14 cellular contexts compared by ENCODE assay signal in genomic region chr2:209976698-209977385, GRCh38. TPM values are rescaled to one million over a fixed set of nuclear protein-coding genes. Genes with fewer than 3 reads are reported as not detected.
DNase-seq lines count a peak whose midpoint lies in the region; ATAC-seq and TF ChIP-seq lines count a peak whose summit lies in the region.
"Had no signal": no experiment of that assay in that cellular context is flagged by ENCODE, and none has a peak within 500 bp of the region (broad histone marks: within the 10 kb centered on the region; RNA-seq: fewer than 3 reads in every experiment).

No MANE protein-coding gene starts in this region.

- H3K27ac ChIP-seq in heart right ventricle, result no peak overlapping the region
- no peak overlapping the region for H3K27ac ChIP-seq in psoas muscle

- no peak overlapping the region for H3K27ac Mint-ChIP-seq in mesothelial cell of epicardium
- H3K27ac Mint-ChIP-seq: activated CD8-positive, alpha-beta memory T cell treated with anti-CD3 and anti-CD28 coated beads, Interleukin-2, amount 10 ng/mL, durations not matched to agents 7 days and 5 days; activated naive CD4-positive, alpha-beta T cell treated with anti-CD3 and anti-CD28 coated beads, Interleukin-2, amount 50 U/mL, for 24 hours had no signal

- intact Hi-C loops in heart right ventricle (cut with DNase I) (loop anchor here in 8 of 10 donors (1.0 to 10.0 kb wide), 6 partner anchors 218 to 418 kb away; no protein-coding TSS in a partner anchor), psoas muscle (cut with DNase I) (loop anchor here in 1 of 2 donors (1.0 kb wide), 1 partner anchor 219 kb away; no protein-coding TSS in a partner anchor)

- peak; percentile 64 for ATAC-seq in GM18858 (IDR thresholded peaks at IDR 0.05; ENCODE audit: unreplicated experiment)
- peak; percentile 61 for ATAC-seq in GM21390 (IDR thresholded peaks at IDR 0.05; ENCODE audit: unreplicated experiment)
- peak; percentile 86 for ATAC-seq in HG03064 (IDR thresholded peaks at IDR 0.05; ENCODE audit: low read depth, unreplicated experiment)
- ATAC-seq in heart right ventricle, result no peak
- ATAC-seq in psoas muscle, result no peak
- ATAC-seq: activated CD8-positive, alpha-beta memory T cell treated with anti-CD3 and anti-CD28 coated beads, Interleukin-2, amount 10 ng/mL, durations not matched to agents 7 days and 5 days had no signal

- H3K36me3 Mint-ChIP-seq in mesothelial cell of epicardium, result no peaks in the 10 kb centered on the region
- H3K36me3 Mint-ChIP-seq: activated CD8-positive, alpha-beta memory T cell treated with anti-CD3 and anti-CD28 coated beads, Interleukin-2, amount 10 ng/mL, durations not matched to agents 7 days and 5 days; activated naive CD4-positive, alpha-beta T cell treated with anti-CD3 and anti-CD28 coated beads, Interleukin-2, amount 50 U/mL, for 24 hours had no signal

- H3K9me3 ChIP-seq in heart right ventricle (no peaks in the 10 kb centered on the region), psoas muscle (no peaks in the 10 kb centered on the region)

- peaks cover 10% of the 10 kb centered on the region for H3K27me3 Mint-ChIP-seq in mesothelial cell of epicardium (ENCODE audit: low read depth)

- H3K27me3 ChIP-seq in heart right ventricle (peaks cover 0 to 11% (median 0%) of the 10 kb centered on the region in 7 donors), psoas muscle (ENCODE audit: insufficient read depth in 3 of 3, low read length in 2 of 3) (no peaks in the 10 kb centered on the region)

- H3K4me3 ChIP-seq in heart right ventricle (no peak overlapping the region), psoas muscle (no peak overlapping the region)

- H3K4me1 ChIP-seq in heart right ventricle (no peaks in the 10 kb centered on the region), psoas muscle (no peaks in the 10 kb centered on the region)

- no peak overlapping the region for H3K4me3 Mint-ChIP-seq in mesothelial cell of epicardium
- H3K4me3 Mint-ChIP-seq: activated CD8-positive, alpha-beta memory T cell treated with anti-CD3 and anti-CD28 coated beads, Interleukin-2, amount 10 ng/mL, durations not matched to agents 7 days and 5 days; activated naive CD4-positive, alpha-beta T cell treated with anti-CD3 and anti-CD28 coated beads, Interleukin-2, amount 50 U/mL, for 24 hours had no signal

- TF ChIP-seq CTCF in mesothelial cell of epicardium (IDR thresholded peaks at IDR 0.05; ENCODE audit: unreplicated experiment) (no peak), heart right ventricle (IDR thresholded peaks at IDR 0.05) (no peak), psoas muscle (IDR thresholded peaks at IDR 0.05) (no peak)

- H3K36me3 ChIP-seq in heart right ventricle, result no peaks in the 10 kb centered on the region
- no peaks in the 10 kb centered on the region for H3K36me3 ChIP-seq in psoas muscle (ENCODE audit: insufficient read depth in 1 of 2, low read depth in 1 of 2)

- peaks cover 11% of the 10 kb centered on the region for H3K4me1 Mint-ChIP-seq in mesothelial cell of epicardium
- H3K4me1 Mint-ChIP-seq: activated CD8-positive, alpha-beta memory T cell treated with anti-CD3 and anti-CD28 coated beads, Interleukin-2, amount 10 ng/mL, durations not matched to agents 7 days and 5 days; activated naive CD4-positive, alpha-beta T cell treated with anti-CD3 and anti-CD28 coated beads, Interleukin-2, amount 50 U/mL, for 24 hours had no signal

- peak; percentile 39 for DNase-seq in NOMO-1 treated with DMSO at 0.1 percent for 48 hours (lab: John Stamatoyannopoulos, UW; ENCODE audit: unreplicated experiment)
- DNase-seq in mesothelial cell of epicardium (ENCODE audit: low spot score in 2 of 2, unreplicated experiment in 2 of 2), result no peak
- DNase-seq in nucleus accumbens (lab: John Stamatoyannopoulos, UW), result no peak
- DNase-seq in heart right ventricle, result no peak
- no peak for DNase-seq in psoas muscle
- DNase-seq: activated CD8-positive, alpha-beta memory T cell treated with anti-CD3 and anti-CD28 coated beads, Interleukin-2, amount 10 ng/mL, durations not matched to agents 7 days and 5 days; glutamatergic neuron; stimulated activated CD4-positive, alpha-beta T cell treated with anti-CD3 and anti-CD28 coated beads, Interleukin-4, amount 100 ng/mL, for 24 hours; stimulated activated naive CD4-positive, alpha-beta T cell treated with Interleukin-2 at 50 U/mL for 16 hours; T1000 had no signal

- H3K9me3 Mint-ChIP-seq in mesothelial cell of epicardium, result no peaks in the 10 kb centered on the region
- H3K9me3 Mint-ChIP-seq: activated naive CD4-positive, alpha-beta T cell treated with anti-CD3 and anti-CD28 coated beads, Interleukin-2, amount 50 U/mL, for 24 hours had no signal

- WGBS in heart right ventricle, 2 donors, result 83 to 86% methylated on average over 9 of the region's 9 CpGs
- WGBS in psoas muscle, 3 donors, result 83 to 88% (median 86%) methylated on average over 9 of the region's 9 CpGs

RNA-seq across cellular contexts. Expression of gene RPE, which starts 25.6 kb away (rescaled TPM):
- total RNA-seq in mesothelial cell of epicardium (42.8 to 51.3 TPM (median 47.7 TPM) in 3 replicates), heart right ventricle (10 to 100 TPM; 12.4 to 25.6 (median 15.1) TPM), psoas muscle (10 to 100 TPM; 12.4 to 23.3 (median 16.5) TPM)
- polyA plus RNA-seq in heart right ventricle (10 to 100 TPM in 1 of 2 donors, 1 to 10 TPM in 1; 8.0 to 12.9 TPM), psoas muscle (10 to 100 TPM in 2 of 3 donors, 1 to 10 TPM in 1; 6.9 to 16.6 (median 14.2) TPM)

Comparison
In these comparisons a context has a peak if more than half of its experiments do, and no peak if none do; other contexts are left out.
1. ATAC-seq: peak in GM18858 (single experiment), GM21390 (single experiment) and HG03064 (single experiment); none in heart right ventricle (0 of 8) and psoas muscle (0 of 4).